ENCODE assay signal across 19 cellular contexts in the genomic region with DNA sequence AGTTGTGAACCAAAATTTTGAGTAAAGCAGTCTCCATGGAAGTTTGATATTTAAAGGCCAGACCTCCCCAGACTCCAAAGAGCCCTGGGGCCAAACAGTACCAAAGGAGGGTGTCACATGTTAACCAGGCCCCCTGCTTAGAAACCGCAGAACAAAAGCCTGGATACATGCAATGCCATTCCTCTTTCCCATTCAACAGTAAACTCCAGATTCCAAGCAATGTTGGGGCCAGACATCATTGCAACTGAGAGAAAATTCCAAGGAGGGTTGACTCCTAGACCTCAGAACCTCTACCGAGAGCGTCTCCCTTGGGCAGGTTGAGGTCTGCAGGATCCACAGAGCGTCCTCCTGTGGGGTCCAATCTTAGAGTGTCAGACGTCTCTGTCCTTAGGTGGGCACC.
"Had no signal": no experiment of that assay in that cellular context is flagged by ENCODE, and none has a peak within 500 bp of the region (broad histone marks: within the 10 kb centered on the region; RNA-seq: fewer than 3 reads in every experiment).

No MANE protein-coding gene starts in this region.

- H3K36me3 ChIP-seq: gastrocnemius medialis, heart left ventricle, pancreas, spleen, upper lobe of left lung had no signal

- H3K27ac ChIP-seq: coronary artery, gastrocnemius medialis, heart left ventricle, pancreas, spleen, testis, upper lobe of left lung had no signal

- H3K9me3 ChIP-seq: gastrocnemius medialis, heart left ventricle, pancreas, spleen, testis, upper lobe of left lung had no signal

- ATAC-seq: activated CD4-positive, CD25-positive, alpha-beta regulatory T cell treated with anti-CD3 and anti-CD28 coated beads, Interleukin-2, amount 50 U/mL, for 24 hours; activated CD8-positive, alpha-beta T cell treated with anti-CD3 and anti-CD28 coated beads, Interleukin-2, amount 10 ng/mL, durations not matched to agents 7 days and 5 days; activated naive CD8-positive, alpha-beta T cell treated with anti-CD3 and anti-CD28 coated beads, Interleukin-2, amount 50 U/mL, for 24 hours; gastrocnemius medialis; heart left ventricle; naive thymus-derived CD8-positive, alpha-beta T cell; pancreas; stimulated activated memory B cell treated with anti-CD40 and anti-IgM and Interleukin-4, amounts not matched to agents 10 μg/mL and 1 μg/mL and 100 μg/mL, for 72 hours; T-cell had no signal

- H3K27me3 ChIP-seq: gastrocnemius medialis, heart left ventricle, pancreas, spleen, testis, upper lobe of left lung had no signal

- H3K4me1 ChIP-seq: gastrocnemius medialis, heart left ventricle, pancreas, spleen, testis, upper lobe of left lung had no signal

- H3K4me3 ChIP-seq: coronary artery, gastrocnemius medialis, heart left ventricle, pancreas, spleen, testis, upper lobe of left lung had no signal

- DNase-seq: activated CD4-positive, alpha-beta T cell treated with anti-CD3 and anti-CD28 coated beads, Interleukin-2, amount 10 ng/mL, durations not matched to agents 7 days and 5 days; activated CD8-positive, alpha-beta T cell treated with anti-CD3 and anti-CD28 coated beads, Interleukin-2, amount 10 ng/mL, durations not matched to agents 7 days and 5 days; activated naive CD4-positive, alpha-beta T cell treated with anti-CD3 and anti-CD28 coated beads, Interleukin-2, amount 10 ng/mL, durations not matched to agents 7 days and 5 days; activated naive CD8-positive, alpha-beta T cell treated with anti-CD3 and anti-CD28 coated beads, Interleukin-2, amount 50 U/mL, for 24 hours; activated T-cell treated with anti-CD3 and anti-CD28 coated beads, Interleukin-2, amount 50 U/mL, for 24 hours; anterior cingulate cortex; gastrocnemius medialis; heart left ventricle; naive thymus-derived CD8-positive, alpha-beta T cell; pancreas; retina; spleen; stimulated activated CD4-positive, alpha-beta T cell treated with anti-CD3 and anti-CD28 coated beads, Interleukin-4, amount 100 ng/mL, for 4 hours; T-cell; testis; upper lobe of left lung had no signal
